Comparison of ENCODE assay signal across 8 cellular contexts in the genomic region with DNA sequence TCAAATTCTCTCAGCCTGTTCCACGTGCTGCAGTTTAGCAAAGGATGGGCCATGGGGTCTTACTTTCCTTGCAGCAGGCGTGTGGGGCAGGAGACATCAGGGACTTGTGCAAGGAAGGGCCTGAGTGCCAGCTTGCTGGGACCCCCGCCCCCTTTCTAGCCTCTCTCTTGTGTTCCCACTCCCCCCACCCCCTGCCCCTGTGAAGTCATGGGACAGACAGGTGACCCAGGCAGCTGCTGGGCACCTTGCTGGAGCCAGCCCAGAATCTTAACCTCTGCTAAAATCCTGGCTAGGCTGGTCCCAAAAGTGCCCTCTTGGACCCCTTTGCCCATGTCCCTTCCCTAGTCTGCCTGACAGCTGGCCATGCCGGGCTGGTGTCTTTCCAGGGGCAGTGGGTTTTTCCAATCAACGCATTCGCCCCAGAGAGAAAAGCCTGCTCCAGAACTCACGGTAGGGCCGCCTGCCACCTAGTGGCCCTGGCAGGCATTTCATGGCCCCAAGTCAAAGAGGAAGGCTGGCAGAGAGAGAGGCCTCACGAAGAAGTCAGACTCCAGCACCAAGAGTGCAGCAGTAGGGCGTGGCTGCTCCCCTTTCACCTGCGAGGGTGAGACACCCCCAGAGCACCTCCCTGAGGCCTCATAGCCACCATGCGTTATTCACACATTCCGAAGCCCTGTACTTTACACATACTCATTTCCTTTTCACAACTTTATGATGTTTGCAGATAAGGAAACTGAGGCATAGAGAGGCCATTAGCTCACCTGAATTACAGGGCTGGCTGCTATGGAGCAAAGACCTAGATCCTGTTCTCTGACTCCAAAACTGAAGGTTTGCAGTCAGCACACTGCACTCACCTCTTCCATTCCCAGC.
A peak's percentile ranks its signal among the peaks of the same experiment; 100 is the strongest.
DNase-seq lines count a peak whose midpoint lies in the region; ATAC-seq, FAIRE-seq and TF ChIP-seq lines count a peak whose summit lies in the region.

No MANE protein-coding gene starts in this region.

- DNase-seq in GM19239 (ENCODE audit: insufficient read length, low spot score) = peak; percentile 66
- DNase-seq in NCI-H460 (ENCODE audit: extremely low read depth, low read depth) = peak; percentile 62
- peak; percentile 93 for DNase-seq in activated CD4-positive, alpha-beta T cell treated with anti-CD3 and anti-CD28 coated beads, Interleukin-2, amount 10 ng/mL, durations not matched to agents 24 days and 14 days
- DNase-seq in choroid plexus epithelial cell (ENCODE audit: low read depth) = peak; percentile 83
- DNase-seq in left lung = peak; percentile 77 to 91
- DNase-seq in stimulated activated CD4-positive, alpha-beta T cell treated with anti-CD3 and anti-CD28 coated beads, TNF-alpha, amount 100 ng/mL, for 4 hours (ENCODE audit: low read depth in 3 of 3) = peak; percentile 55 to 60 (median 55)

- peaks cover 57% of the 10 kb centered on the region for H3K36me3 Mint-ChIP-seq in activated CD4-positive, alpha-beta T cell treated with anti-CD3 and anti-CD28 coated beads, Interleukin-2, amount 10 ng/mL, durations not matched to agents 24 days and 14 days (ENCODE audit: low read depth)

- peak overlapping the region; percentile 48 for H3K27ac Mint-ChIP-seq in activated CD4-positive, alpha-beta T cell treated with anti-CD3 and anti-CD28 coated beads, Interleukin-2, amount 10 ng/mL, durations not matched to agents 24 days and 14 days

- ATAC-seq in left lung = peak; percentile 89
- no peak for ATAC-seq in HG03175 (IDR thresholded peaks at IDR 0.05; ENCODE audit: unreplicated experiment)

- no peaks in the 10 kb centered on the region for H3K27me3 ChIP-seq in left lung

- peaks cover 6% of the 10 kb centered on the region for H3K9me3 Mint-ChIP-seq in activated CD4-positive, alpha-beta T cell treated with anti-CD3 and anti-CD28 coated beads, Interleukin-2, amount 10 ng/mL, durations not matched to agents 24 days and 14 days

- peaks cover 0 to 24% of the 10 kb centered on the region in 2 donors for H3K4me1 ChIP-seq in left lung

- H3K27ac ChIP-seq in 22Rv1 = no peak overlapping the region
- no peak overlapping the region for H3K27ac ChIP-seq in left lung

- no peaks in the 10 kb centered on the region for H3K27me3 Mint-ChIP-seq in activated CD4-positive, alpha-beta T cell treated with anti-CD3 and anti-CD28 coated beads, Interleukin-2, amount 10 ng/mL, durations not matched to agents 24 days and 14 days

- no peak overlapping the region for H3K4me3 Mint-ChIP-seq in activated CD4-positive, alpha-beta T cell treated with anti-CD3 and anti-CD28 coated beads, Interleukin-2, amount 10 ng/mL, durations not matched to agents 24 days and 14 days

- H3K4me3 ChIP-seq in choroid plexus epithelial cell (ENCODE audit: low read depth, low read length) (no peak overlapping the region), left lung (no peak overlapping the region)

- H3K36me3 ChIP-seq in left lung = peaks cover 0 to 99% of the 10 kb centered on the region in 2 donors

- peak; percentile 84 for FAIRE-seq in GM19239 (lab: Jason Lieb, UNC)

- H3K9me3 ChIP-seq in left lung = no peaks in the 10 kb centered on the region

- H3K4me1 Mint-ChIP-seq in activated CD4-positive, alpha-beta T cell treated with anti-CD3 and anti-CD28 coated beads, Interleukin-2, amount 10 ng/mL, durations not matched to agents 24 days and 14 days = peaks cover 29% of the 10 kb centered on the region

- intact Hi-C loops in activated CD4-positive, alpha-beta T cell treated with anti-CD3 and anti-CD28 coated beads, Interleukin-2, amount 10 ng/mL, durations not matched to agents 24 days and 14 days (cut with micrococcal nuclease) = loop anchor here (5.0 kb wide), 1 partner anchor 339 kb away; no protein-coding TSS in a partner anchor
- intact Hi-C loops in left lung (cut with DNase I) = loop anchor here in 1 of 2 donors (10.0 kb wide), 1 partner anchor 546 kb away; no protein-coding TSS in a partner anchor

- TF ChIP-seq CTCF in 22Rv1 (IDR thresholded peaks at IDR 0.05) = peak; percentile 97
- peak; percentile 94 for TF ChIP-seq CTCF in choroid plexus epithelial cell (conservative IDR thresholded peaks at IDR 0.05; ENCODE audit: low read depth, low read length)
- TF ChIP-seq CTCF in left lung (IDR thresholded peaks at IDR 0.05) = peak; percentile 97
